Comparison of ENCODE assay signal across 16 cellular contexts in the genomic region with DNA sequence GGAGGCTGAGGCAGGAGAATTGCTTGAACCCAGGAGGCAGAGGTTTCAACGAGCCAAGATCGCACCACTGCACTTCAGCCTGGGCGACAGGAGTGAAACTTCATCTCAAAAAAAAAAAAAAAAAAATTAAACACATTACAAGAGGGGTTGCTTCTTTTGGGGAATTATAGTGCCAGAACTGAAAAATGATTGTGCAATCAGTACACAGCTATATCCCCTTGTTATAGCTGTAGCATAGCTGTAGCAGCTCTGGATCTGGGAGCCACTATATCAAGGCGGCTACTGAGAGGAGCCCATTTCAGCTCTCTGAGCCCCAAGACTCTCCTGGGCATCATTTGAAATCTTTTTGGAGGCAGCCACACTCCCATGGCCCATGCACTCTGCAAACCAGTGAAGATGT.
DNase-seq lines count a peak whose midpoint lies in the region; ATAC-seq, FAIRE-seq and TF ChIP-seq lines count a peak whose summit lies in the region.
"Had no signal": no experiment of that assay in that cellular context is flagged by ENCODE, and none has a peak within 500 bp of the region (broad histone marks: within the 10 kb centered on the region; RNA-seq: fewer than 3 reads in every experiment).

No MANE protein-coding gene starts in this region.

- TF ChIP-seq EP300 in HepG2 (IDR thresholded peaks at IDR 0.05; ENCODE audit: low read depth in 2 of 2, low read length in 2 of 2) = no peak
- TF ChIP-seq EP300 in HepG2 (CRISPR knock-in tag; IDR thresholded peaks at IDR 0.05; ENCODE audit: borderline replicate concordance) = no peak

- dilution Hi-C loops in keratinocyte (cut with MboI; ENCODE audit: extremely low pct_ligation_motif_present, low sequenced_read_pairs) = no loop called here

- no peak overlapping the region for H3K4me2 ChIP-seq in HepG2 (ENCODE audit: low read depth, low read length)
- peak overlapping the region; percentile 45 for H3K4me2 ChIP-seq in keratinocyte (ENCODE audit: control insufficient read depth, extremely low read depth, insufficient read depth, low read depth, low read length)

- CTCF ChIA-PET in HepG2 (lab: Yijun Ruan, JAX; ENCODE audit: low intra/inter-chr PET ratio, low total read pairs) = no interaction called here

- ATAC-seq in HepG2 (no peak), right lobe of liver (no peak)

- no peaks in the 10 kb centered on the region for H3K36me3 Mint-ChIP-seq in activated T-helper 1 cell treated with anti-CD3 and anti-CD28 coated beads, Interleukin-12 subunit alpha, Interleukin-12 subunit beta, Interleukin-2, Interleukin-4 antibody, amounts not matched to agents 30 ng/mL and 10 ng/mL and 1 ng/mL, durations not matched to agents 14 hours and 24 hours and 36 hours (ENCODE audit: low read depth)

- TF ChIP-seq POLR2A in HepG2 (IDR thresholded peaks at IDR 0.05; ENCODE audit: insufficient read depth in 1 of 2, low read depth in 2 of 2, low read length in 2 of 2) = no peak
- no peak for TF ChIP-seq POLR2A in right lobe of liver (IDR thresholded peaks at IDR 0.05)

- H3K4me1 ChIP-seq in HepG2 (ENCODE audit: insufficient read depth, low read length) (no peaks in the 10 kb centered on the region), right lobe of liver (no peaks in the 10 kb centered on the region), keratinocyte (ENCODE audit: control insufficient read depth, extremely low read depth, insufficient read depth, low read length) (peaks cover 42% of the 10 kb centered on the region)
- H3K4me1 ChIP-seq: Caco-2, HAP-1 had no signal

- H3K79me2 ChIP-seq in HepG2 (ENCODE audit: insufficient read depth, low read length) = no peaks in the 10 kb centered on the region
- no peaks in the 10 kb centered on the region for H3K79me2 ChIP-seq in keratinocyte (ENCODE audit: control insufficient read depth, insufficient read depth, low read length)

- H3K36me3 ChIP-seq in HepG2 (replicated peaks in 1 of 2; ENCODE audit: control insufficient read depth in 1 of 2, insufficient read depth in 2 of 2, low read length in 2 of 2) (no peaks in the 10 kb centered on the region), right lobe of liver (no peaks in the 10 kb centered on the region), keratinocyte (ENCODE audit: control insufficient read depth in 2 of 2, extremely low read depth in 1 of 2, insufficient read depth in 2 of 2, low read length in 2 of 2) (no peaks in the 10 kb centered on the region)
- H3K36me3 ChIP-seq: HAP-1 had no signal

- in situ Hi-C loops in HepG2 (cut with HindIII; ENCODE audit: extremely low pct_ligation_motif_present, low pct_unique_long_range_greater_than_20kb) = no loop called here

- DNase-seq in HepG2 (ENCODE audit: low spot score) (no peak), right lobe of liver (no peak), MV-4-11 (lab: John Stamatoyannopoulos, UW) (peak; percentile 10), keratinocyte (ENCODE audit: low read depth, low spot score) (no peak), middle frontal gyrus (ENCODE audit: extremely low spot score, low spot score) (no peak)
- DNase-seq in activated T-helper 1 cell treated with anti-CD3 and anti-CD28 coated beads, Interleukin-12 subunit alpha, Interleukin-12 subunit beta, Interleukin-2, Interleukin-4 antibody, amounts not matched to agents 30 ng/mL and 10 ng/mL and 1 ng/mL, durations not matched to agents 14 hours and 24 hours and 36 hours (ENCODE audit: low spot score) = no peak
- DNase-seq: C1 segment of cervical spinal cord; Caco-2; CD4-positive, alpha-beta T cell; GM23248 had no signal

- no peak for FAIRE-seq in HepG2 (lab: Jason Lieb, UNC)
- FAIRE-seq in keratinocyte (lab: Jason Lieb, UNC) = no peak
- FAIRE-seq: D721Med, G401.6, GM12891, GM18507 had no signal

- TF ChIP-seq CTCF in HepG2 (CRISPR knock-in tag; IDR thresholded peaks at IDR 0.05) (no peak), right lobe of liver (IDR thresholded peaks at IDR 0.05) (no peak), keratinocyte (optimal IDR thresholded peaks at IDR 0.05 in 1 of 3, IDR thresholded peaks at IDR 0.05 in 1 of 3, conservative IDR thresholded peaks at IDR 0.05 in 1 of 3; ENCODE audit: extremely low read depth in 1 of 3, insufficient read depth in 2 of 3, low read length in 3 of 3) (no peak)

- POLR2A ChIA-PET in HepG2 (lab: Yijun Ruan, JAX) = no interaction called here

- intact Hi-C loops in HepG2 (cut with micrococcal nuclease; ENCODE audit: unreplicated experiment) = no loop called here
- intact Hi-C loops in right lobe of liver (cut with DNase I) = no loop called here
- intact Hi-C loops in activated T-helper 1 cell treated with anti-CD3 and anti-CD28 coated beads, Interleukin-12 subunit alpha, Interleukin-12 subunit beta, Interleukin-2, Interleukin-4 antibody, amounts not matched to agents 30 ng/mL and 10 ng/mL and 1 ng/mL, durations not matched to agents 14 hours and 24 hours and 36 hours (cut with micrococcal nuclease) = no loop called here

- no peak for TF ChIP-seq RAD21 in HepG2 (CRISPR knock-in tag; IDR thresholded peaks at IDR 0.05)

- H3K4me3 Mint-ChIP-seq in activated T-helper 1 cell treated with anti-CD3 and anti-CD28 coated beads, Interleukin-12 subunit alpha, Interleukin-12 subunit beta, Interleukin-2, Interleukin-4 antibody, amounts not matched to agents 30 ng/mL and 10 ng/mL and 1 ng/mL, durations not matched to agents 14 hours and 24 hours and 36 hours = no peak overlapping the region
- H3K4me3 Mint-ChIP-seq: B cell; CD4-positive, alpha-beta T cell had no signal

- H3K27ac ChIP-seq in HepG2 (ENCODE audit: extremely low read length, insufficient read depth, low read length) = no peak overlapping the region
- no peak overlapping the region for H3K27ac ChIP-seq in right lobe of liver
- H3K27ac ChIP-seq in keratinocyte (ENCODE audit: control insufficient read depth, insufficient read depth, low read length) = peak overlapping the region; percentile 13
- H3K27ac ChIP-seq: GM23248 had no signal

- no peak overlapping the region for H3K27ac Mint-ChIP-seq in activated T-helper 1 cell treated with anti-CD3 and anti-CD28 coated beads, Interleukin-12 subunit alpha, Interleukin-12 subunit beta, Interleukin-2, Interleukin-4 antibody, amounts not matched to agents 30 ng/mL and 10 ng/mL and 1 ng/mL, durations not matched to agents 14 hours and 24 hours and 36 hours
- H3K27ac Mint-ChIP-seq: B cell; CD4-positive, alpha-beta T cell had no signal

- no TSS peak for BruUV-seq in HepG2 (replicated peaks; lab: Mats Ljungman, UMichigan)

- H4K20me1 ChIP-seq in HepG2 (ENCODE audit: insufficient read depth, low read length) = no peaks in the 10 kb centered on the region
- H4K20me1 ChIP-seq in keratinocyte (ENCODE audit: control insufficient read depth, extremely low read depth, insufficient read depth, low read length) = no peaks in the 10 kb centered on the region

- 30% methylated on average over 4 of the region's 4 CpGs for WGBS in HepG2 (ENCODE audit: low lambda C conversion rate)
- WGBS in right lobe of liver (ENCODE audit: insufficient coverage, low coverage, low lambda C conversion rate, missing lambda C conversion rate) = 67% methylated on average over 4 of the region's 4 CpGs

- H3K27me3 Mint-ChIP-seq in activated T-helper 1 cell treated with anti-CD3 and anti-CD28 coated beads, Interleukin-12 subunit alpha, Interleukin-12 subunit beta, Interleukin-2, Interleukin-4 antibody, amounts not matched to agents 30 ng/mL and 10 ng/mL and 1 ng/mL, durations not matched to agents 14 hours and 24 hours and 36 hours (ENCODE audit: insufficient read depth) = no peaks in the 10 kb centered on the region
- H3K27me3 Mint-ChIP-seq: B cell; CD4-positive, alpha-beta T cell had no signal

- H3K9me3 ChIP-seq in HepG2 (ENCODE audit: low read length) = no peaks in the 10 kb centered on the region
- no peaks in the 10 kb centered on the region for H3K9me3 ChIP-seq in right lobe of liver
- H3K9me3 ChIP-seq in keratinocyte (ENCODE audit: control insufficient read depth, low read depth, low read length) = no peaks in the 10 kb centered on the region
- H3K9me3 ChIP-seq: Caco-2, HAP-1 had no signal

- H3K27me3 ChIP-seq in HepG2 (ENCODE audit: control insufficient read depth in 1 of 2, insufficient read depth in 2 of 2, low read length in 2 of 2) (no peaks in the 10 kb centered on the region), right lobe of liver (no peaks in the 10 kb centered on the region), keratinocyte (ENCODE audit: control insufficient read depth, extremely low read depth, insufficient read depth, low read length) (no peaks in the 10 kb centered on the region)

- no peaks in the 10 kb centered on the region for H3K9me1 ChIP-seq in keratinocyte (ENCODE audit: control insufficient read depth, extremely low read depth, insufficient read depth, low read length)

- H2AFZ ChIP-seq in HepG2 (ENCODE audit: low read length) = no peak overlapping the region
- peak overlapping the region; percentile 58 for H2AFZ ChIP-seq in keratinocyte (ENCODE audit: control insufficient read depth, low read length)
- H2AFZ ChIP-seq: GM23248 had no signal

- H3K4me3 ChIP-seq in HepG2 (replicated peaks in 1 of 3; ENCODE audit: insufficient read depth in 1 of 3, low read depth in 2 of 3, low read length in 3 of 3) (no peak overlapping the region), right lobe of liver (no peak overlapping the region), keratinocyte (ENCODE audit: control insufficient read depth in 2 of 3, extremely low read depth in 1 of 3, insufficient read depth in 2 of 3, low read depth in 1 of 3, low read length in 3 of 3) (no peak overlapping the region)
- H3K4me3 ChIP-seq: GM23248, HAP-1 had no signal

- H3K9ac ChIP-seq in HepG2 (ENCODE audit: insufficient read depth, low read depth, low read length) (no peak overlapping the region), keratinocyte (ENCODE audit: control insufficient read depth, extremely low read depth, insufficient read depth, low read length) (peak overlapping the region; percentile 4)
- H3K9ac ChIP-seq: GM23248 had no signal

- no peaks in the 10 kb centered on the region for H3K9me3 Mint-ChIP-seq in activated T-helper 1 cell treated with anti-CD3 and anti-CD28 coated beads, Interleukin-12 subunit alpha, Interleukin-12 subunit beta, Interleukin-2, Interleukin-4 antibody, amounts not matched to agents 30 ng/mL and 10 ng/mL and 1 ng/mL, durations not matched to agents 14 hours and 24 hours and 36 hours
- H3K9me3 Mint-ChIP-seq: CD4-positive, alpha-beta T cell had no signal

- no peaks in the 10 kb centered on the region for H3K4me1 Mint-ChIP-seq in activated T-helper 1 cell treated with anti-CD3 and anti-CD28 coated beads, Interleukin-12 subunit alpha, Interleukin-12 subunit beta, Interleukin-2, Interleukin-4 antibody, amounts not matched to agents 30 ng/mL and 10 ng/mL and 1 ng/mL, durations not matched to agents 14 hours and 24 hours and 36 hours (ENCODE audit: low read depth)
- H3K4me1 Mint-ChIP-seq: B cell had no signal

TF ChIP-seq in HepG2, 621 proteins besides CTCF, POLR2A, EP300 and RAD21 (continues in another document):
- no peak for TF ChIP-seq ZBTB20 (CRISPR knock-in tag; IDR thresholded peaks at IDR 0.05; ENCODE audit: borderline replicate concordance, low read depth)
